Comparison of ENCODE assay signal across 1 cellular context in the genomic region with DNA sequence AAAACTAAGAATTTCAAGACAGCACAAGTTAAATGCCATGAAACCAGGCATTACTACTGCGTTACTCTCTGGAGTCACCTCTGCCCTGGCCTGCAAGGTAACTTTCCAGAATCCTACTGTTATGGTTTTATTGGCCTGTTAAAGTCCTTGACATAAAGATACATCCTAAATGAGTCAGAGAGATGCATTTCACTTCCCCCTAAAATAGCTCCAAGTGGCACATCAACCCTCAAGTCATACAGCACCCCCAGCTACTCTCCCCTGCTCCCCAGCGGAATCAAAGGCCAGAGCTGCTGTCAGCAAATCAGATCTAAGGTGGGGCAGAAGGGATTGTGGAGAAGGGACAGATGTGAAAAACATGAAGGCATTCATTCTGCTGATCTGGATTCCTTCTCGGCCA.
A peak's percentile ranks its signal among the peaks of the same experiment; 100 is the strongest.
TF ChIP-seq lines count a peak whose summit lies in the region.

No MANE protein-coding gene starts in this region.

TF ChIP-seq in GM12878, 131 proteins besides CTCF, POLR2A, EP300 and RAD21:
- TF ChIP-seq, protein P1, sequence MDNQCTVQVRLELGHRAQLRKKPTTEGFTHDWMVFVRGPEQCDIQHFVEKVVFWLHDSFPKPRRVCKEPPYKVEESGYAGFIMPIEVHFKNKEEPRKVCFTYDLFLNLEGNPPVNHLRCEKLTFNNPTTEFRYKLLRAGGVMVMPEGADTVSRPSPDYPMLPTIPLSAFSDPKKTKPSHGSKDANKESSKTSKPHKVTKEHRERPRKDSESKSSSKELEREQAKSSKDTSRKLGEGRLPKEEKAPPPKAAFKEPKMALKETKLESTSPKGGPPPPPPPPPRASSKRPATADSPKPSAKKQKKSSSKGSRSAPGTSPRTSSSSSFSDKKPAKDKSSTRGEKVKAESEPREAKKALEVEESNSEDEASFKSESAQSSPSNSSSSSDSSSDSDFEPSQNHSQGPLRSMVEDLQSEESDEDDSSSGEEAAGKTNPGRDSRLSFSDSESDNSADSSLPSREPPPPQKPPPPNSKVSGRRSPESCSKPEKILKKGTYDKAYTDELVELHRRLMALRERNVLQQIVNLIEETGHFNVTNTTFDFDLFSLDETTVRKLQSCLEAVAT (IDR thresholded peaks at IDR 0.05), result 0 out of 2 replicates have a peak, but pooled peaks have one; percentile 38
- no peak for TF ChIP-seq RUNX3 (IDR thresholded peaks at IDR 0.05; ENCODE audit: low read length)
- TF ChIP-seq TBL1XR1 (IDR thresholded peaks at IDR 0.05; ENCODE audit: low read depth, low read length), result no peak
- TF ChIP-seq EED (IDR thresholded peaks at IDR 0.05; ENCODE audit: low read depth), result no peak
- TF ChIP-seq, protein P2, sequence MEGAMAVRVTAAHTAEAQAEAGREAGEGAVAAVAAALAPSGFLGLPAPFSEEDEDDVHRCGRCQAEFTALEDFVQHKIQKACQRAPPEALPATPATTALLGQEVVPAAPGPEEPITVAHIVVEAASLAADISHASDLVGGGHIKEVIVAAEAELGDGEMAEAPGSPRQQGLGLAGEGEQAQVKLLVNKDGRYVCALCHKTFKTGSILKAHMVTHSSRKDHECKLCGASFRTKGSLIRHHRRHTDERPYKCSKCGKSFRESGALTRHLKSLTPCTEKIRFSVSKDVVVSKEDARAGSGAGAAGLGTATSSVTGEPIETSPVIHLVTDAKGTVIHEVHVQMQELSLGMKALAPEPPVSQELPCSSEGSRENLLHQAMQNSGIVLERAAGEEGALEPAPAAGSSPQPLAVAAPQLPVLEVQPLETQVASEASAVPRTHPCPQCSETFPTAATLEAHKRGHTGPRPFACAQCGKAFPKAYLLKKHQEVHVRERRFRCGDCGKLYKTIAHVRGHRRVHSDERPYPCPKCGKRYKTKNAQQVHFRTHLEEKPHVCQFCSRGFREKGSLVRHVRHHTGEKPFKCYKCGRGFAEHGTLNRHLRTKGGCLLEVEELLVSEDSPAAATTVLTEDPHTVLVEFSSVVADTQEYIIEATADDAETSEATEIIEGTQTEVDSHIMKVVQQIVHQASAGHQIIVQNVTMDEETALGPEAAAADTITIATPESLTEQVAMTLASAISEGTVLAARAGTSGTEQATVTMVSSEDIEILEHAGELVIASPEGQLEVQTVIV (IDR thresholded peaks at IDR 0.05; ENCODE audit: borderline replicate concordance, partially characterized antibody), result no peak
- TF ChIP-seq SIX5 (IDR thresholded peaks at IDR 0.05; ENCODE audit: low read depth, low read length, severe bottlenecking), result no peak
- no peak for TF ChIP-seq RBBP5 (conservative IDR thresholded peaks at IDR 0.05)
- TF ChIP-seq SPI1 (IDR thresholded peaks at IDR 0.05; ENCODE audit: borderline replicate concordance, insufficient read depth, low read depth, low read length), result peak; percentile 13; the same call in 1 of the 2 replicates
